8 cellular contexts compared by ENCODE assay signal in the genomic region with DNA sequence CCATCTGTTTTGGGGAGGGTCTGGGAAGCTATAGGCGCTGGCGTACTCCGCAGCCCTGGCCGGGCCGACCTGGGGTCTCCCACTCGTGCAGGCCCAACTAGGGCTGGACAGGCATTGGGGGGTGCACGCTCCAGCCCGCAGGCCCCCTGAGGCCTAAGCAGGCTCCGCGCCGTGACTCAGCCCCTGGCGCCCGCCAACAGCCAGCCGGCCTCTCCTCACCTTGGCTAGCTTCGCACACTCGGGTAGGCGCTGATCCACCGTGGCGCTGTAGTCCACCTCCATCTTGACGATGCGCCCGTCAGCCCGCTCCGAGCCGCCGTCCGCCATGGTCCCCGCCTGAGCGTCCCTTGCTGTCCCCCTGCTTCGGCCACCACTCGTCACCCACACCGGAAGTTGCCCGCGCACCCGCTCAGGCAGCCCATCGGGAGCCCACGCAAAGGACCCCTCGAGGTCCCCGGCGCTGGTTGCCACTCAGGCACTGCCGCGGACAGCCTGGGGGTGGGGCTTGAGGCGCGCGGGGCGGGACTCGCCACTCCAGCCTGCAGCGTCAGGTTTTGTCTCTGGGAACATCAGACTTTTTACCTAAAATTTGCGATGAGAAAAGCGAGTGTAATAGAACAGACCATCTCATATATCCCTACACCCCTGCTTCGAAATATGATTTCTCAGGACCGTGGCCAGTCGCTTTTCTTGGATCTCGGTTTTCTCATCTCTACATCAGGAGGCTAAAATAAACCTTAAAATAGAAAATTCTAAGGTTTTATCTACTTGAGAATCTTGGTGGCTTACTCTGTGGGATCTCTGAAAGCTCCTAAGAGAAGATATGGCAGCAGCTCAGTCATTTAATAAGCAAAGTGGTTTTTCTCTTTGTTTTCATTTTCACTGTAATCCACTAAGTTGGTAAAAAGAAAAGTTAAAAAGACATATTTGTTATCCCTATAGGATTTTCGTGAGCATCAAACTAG. TPM values are rescaled to one million over a fixed set of nuclear protein-coding genes. Genes with fewer than 3 reads are reported as not detected.
DNase-seq lines count a peak whose midpoint lies in the region; FAIRE-seq and TF ChIP-seq lines count a peak whose summit lies in the region.

A gene (minus strand): TSS at position 385 of the 965 bp plus-strand sequence. CDS start 58 bp downstream, at position 327.

- DNase-seq in H54 (ENCODE audit: insufficient read length, low spot score) (peak; percentile 86), M059J (ENCODE audit: low read depth) (peak; percentile 82), fibroblast of the conjunctiva (ENCODE audit: low read depth) (peak; percentile 74), stomach (peak; percentile 94)
- peak; percentile 98 for DNase-seq in activated effector memory CD4-positive, alpha-beta T cell treated with anti-CD3 and anti-CD28 coated beads, Interleukin-2, amount 50 U/mL, for 16 hours

- no peaks in the 10 kb centered on the region for H4K20me1 ChIP-seq in neural cell (ENCODE audit: insufficient read depth)

- H3K4me2 ChIP-seq in neural cell (ENCODE audit: low read length): peak within 1 kb of the TSS; percentile 95

- peak within 1 kb of the TSS; percentile 99 for H2AFZ ChIP-seq in neural cell (ENCODE audit: low read depth, low read length)

- no peaks in the 10 kb centered on the region for H3K27me3 ChIP-seq in neural cell (ENCODE audit: insufficient read depth, low read depth, low read length)
- no peaks in the 10 kb centered on the region for H3K27me3 ChIP-seq in stomach

- H3K4me1 ChIP-seq in ES-I3 (ENCODE audit: insufficient read depth, low read length) (peaks cover 10% of the 10 kb centered on the region; the same call in 1 of the 2 replicates), stomach (peaks cover 26 to 48% (median 38%) of the 10 kb centered on the region in 4 donors)

- H3K27ac ChIP-seq in neural cell (ENCODE audit: low read length): peak within 1 kb of the TSS; percentile 77
- peak within 1 kb of the TSS; percentile 94 to 98 (median 95) for H3K27ac ChIP-seq in stomach

- peaks cover 51% of the 10 kb centered on the region for H3K79me2 ChIP-seq in neural cell (replicated peaks; ENCODE audit: insufficient read depth, low read length)

- intact Hi-C loops in stomach (cut with DNase I; ENCODE audit: low total_unique reads): no loop called here

- FAIRE-seq in H54 (lab: Jason Lieb, UNC): no peak

- H3K36me3 ChIP-seq in ES-I3 (ENCODE audit: insufficient read depth, low read length) (0 out of 2 replicates have a peak, but pooled peaks cover under 1% of the 10 kb centered on the region), neural cell (ENCODE audit: insufficient read depth, low read length) (no peaks in the 10 kb centered on the region), stomach (peaks cover 0 to 10% (median 3%) of the 10 kb centered on the region in 4 donors)

- H3K4me3 ChIP-seq in neural cell (ENCODE audit: low read length) (peak within 1 kb of the TSS; percentile 100), stomach (peak within 1 kb of the TSS; percentile 74 to 95 (median 90))

- TF ChIP-seq POLR2A in H54 (IDR thresholded peaks at IDR 0.05; ENCODE audit: low read depth, low read length) (peak; percentile 91), Raji (IDR thresholded peaks at IDR 0.05; ENCODE audit: insufficient read depth, low read depth, low read length) (peak; percentile 94), stomach (IDR thresholded peaks at IDR 0.05) (peak in 2 of 4 donors; percentile 8 to 64)

- no peak for TF ChIP-seq RAD21 in neural cell (conservative IDR thresholded peaks at IDR 0.05)

- 1 to 2% (median 1%) methylated on average over 17 to 55 of the region's 55 CpGs for WGBS in stomach, 5 donors

- H3F3A ChIP-seq in neural cell (ENCODE audit: insufficient read depth, low read length, poor library complexity, severe bottlenecking): no peaks in the 10 kb centered on the region

- H3K9me2 ChIP-seq in neural cell (ENCODE audit: insufficient read depth, low read length): no peaks in the 10 kb centered on the region

- TF ChIP-seq EP300 in neural cell (conservative IDR thresholded peaks at IDR 0.05; ENCODE audit: poor library complexity, severe bottlenecking): peak; percentile 55
- no peak for TF ChIP-seq EP300 in stomach (IDR thresholded peaks at IDR 0.05)

- peak; percentile 41 for TF ChIP-seq CTCF in neural cell (IDR thresholded peaks at IDR 0.05; ENCODE audit: poor library complexity, severe bottlenecking)
- no peak for TF ChIP-seq CTCF in stomach (IDR thresholded peaks at IDR 0.05)

- no peaks in the 10 kb centered on the region for H3K9me3 ChIP-seq in ES-I3 (ENCODE audit: control insufficient read depth, insufficient read depth, low read length)
- H3K9me3 ChIP-seq in neural cell (ENCODE audit: low read length): no peaks in the 10 kb centered on the region
- H3K9me3 ChIP-seq in stomach: no peaks in the 10 kb centered on the region

- peak within 1 kb of the TSS; percentile 97 for H3K9ac ChIP-seq in ES-I3 (ENCODE audit: low read depth, low read length)
- H3K9ac ChIP-seq in neural cell (ENCODE audit: low read length): peak within 1 kb of the TSS; percentile 95

TF ChIP-seq in neural cell, 6 proteins besides CTCF, POLR2A, EP300 and RAD21:
- TF ChIP-seq, protein P1, sequence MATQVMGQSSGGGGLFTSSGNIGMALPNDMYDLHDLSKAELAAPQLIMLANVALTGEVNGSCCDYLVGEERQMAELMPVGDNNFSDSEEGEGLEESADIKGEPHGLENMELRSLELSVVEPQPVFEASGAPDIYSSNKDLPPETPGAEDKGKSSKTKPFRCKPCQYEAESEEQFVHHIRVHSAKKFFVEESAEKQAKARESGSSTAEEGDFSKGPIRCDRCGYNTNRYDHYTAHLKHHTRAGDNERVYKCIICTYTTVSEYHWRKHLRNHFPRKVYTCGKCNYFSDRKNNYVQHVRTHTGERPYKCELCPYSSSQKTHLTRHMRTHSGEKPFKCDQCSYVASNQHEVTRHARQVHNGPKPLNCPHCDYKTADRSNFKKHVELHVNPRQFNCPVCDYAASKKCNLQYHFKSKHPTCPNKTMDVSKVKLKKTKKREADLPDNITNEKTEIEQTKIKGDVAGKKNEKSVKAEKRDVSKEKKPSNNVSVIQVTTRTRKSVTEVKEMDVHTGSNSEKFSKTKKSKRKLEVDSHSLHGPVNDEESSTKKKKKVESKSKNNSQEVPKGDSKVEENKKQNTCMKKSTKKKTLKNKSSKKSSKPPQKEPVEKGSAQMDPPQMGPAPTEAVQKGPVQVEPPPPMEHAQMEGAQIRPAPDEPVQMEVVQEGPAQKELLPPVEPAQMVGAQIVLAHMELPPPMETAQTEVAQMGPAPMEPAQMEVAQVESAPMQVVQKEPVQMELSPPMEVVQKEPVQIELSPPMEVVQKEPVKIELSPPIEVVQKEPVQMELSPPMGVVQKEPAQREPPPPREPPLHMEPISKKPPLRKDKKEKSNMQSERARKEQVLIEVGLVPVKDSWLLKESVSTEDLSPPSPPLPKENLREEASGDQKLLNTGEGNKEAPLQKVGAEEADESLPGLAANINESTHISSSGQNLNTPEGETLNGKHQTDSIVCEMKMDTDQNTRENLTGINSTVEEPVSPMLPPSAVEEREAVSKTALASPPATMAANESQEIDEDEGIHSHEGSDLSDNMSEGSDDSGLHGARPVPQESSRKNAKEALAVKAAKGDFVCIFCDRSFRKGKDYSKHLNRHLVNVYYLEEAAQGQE (IDR thresholded peaks at IDR 0.05; ENCODE audit: borderline replicate concordance): peak; percentile 70
- TF ChIP-seq EZH2 (IDR thresholded peaks at IDR 0.05; ENCODE audit: borderline replicate concordance, insufficient read depth, low read length, poor library complexity, severe bottlenecking) (no peak), SMC3 (conservative IDR thresholded peaks at IDR 0.05; ENCODE audit: poor library complexity) (peak; percentile 51), MXI1 (conservative IDR thresholded peaks at IDR 0.05; ENCODE audit: poor library complexity, severe bottlenecking) (peak; percentile 84), TAF1 (IDR thresholded peaks at IDR 0.05; ENCODE audit: low read depth) (peak; percentile 65), POLR2AphosphoS5 (IDR thresholded peaks at IDR 0.05) (peak; percentile 97)

RNA-seq across cellular contexts. Expression of the gene that starts here (rescaled TPM):
- 33.4 and 54.0 TPM in 2 replicates for total RNA-seq in M059J (2014; rRNA removed; shearing (Covaris generic))
- 16.7 and 24.1 TPM in 2 replicates for polyA plus RNA-seq in neural cell
- 45.8 and 52.7 TPM in 2 replicates for polyA minus RNA-seq in neural cell
- total RNA-seq in stomach: 10 to 100 TPM in 4 of 5 donors, 1 to 10 TPM in 1; 4.9 to 44.6 (median 17.9) TPM
- 10 to 100 TPM; 14.6 to 19.4 (median 16.9) TPM for polyA plus RNA-seq in stomach

Comparison
In these comparisons a context has a peak if more than half of its experiments do, and no peak if none do; other contexts are left out.
1. Peak in every context shown above with its lines: DNase-seq, H3K4me3 ChIP-seq and H3K27ac ChIP-seq.